9 cellular contexts compared by ENCODE assay signal in the genomic region with DNA sequence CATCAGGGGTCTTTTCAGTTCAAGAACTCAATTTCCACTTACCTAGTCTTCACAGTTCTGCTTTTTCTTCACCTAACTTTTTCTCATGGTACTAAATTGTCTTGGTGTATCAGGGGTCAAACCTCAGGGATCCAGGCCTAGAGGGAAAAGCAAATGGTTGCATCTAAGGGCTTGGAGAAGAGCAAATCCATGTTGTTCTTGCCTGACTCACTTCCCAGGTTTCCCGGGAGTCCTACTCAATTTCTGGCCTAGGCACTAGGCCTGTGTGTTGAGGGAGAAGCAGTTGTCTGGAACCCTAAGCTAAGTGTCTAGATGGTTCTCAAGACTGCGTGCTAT.
DNase-seq lines count a peak whose midpoint lies in the region; ATAC-seq and TF ChIP-seq lines count a peak whose summit lies in the region.
"Had no signal": no experiment of that assay in that cellular context is flagged by ENCODE, and none has a peak within 500 bp of the region (broad histone marks: within the 10 kb centered on the region; RNA-seq: fewer than 3 reads in every experiment).

No MANE protein-coding gene starts in this region.

- H3K27ac Mint-ChIP-seq in brain (peak overlapping the region; percentile 59 to 90 (median 88)), natural killer cell (peak overlapping the region; percentile 84 to 88)

- POLR2A ChIA-PET in GM10248 (lab: Yijun Ruan, JAX): no interaction called here

- DNase-seq in natural killer cell: no peak
- DNase-seq in GM10248 (ENCODE audit: extremely low spot score): no peak
- no peak for DNase-seq in effector CD4-positive, alpha-beta T cell
- DNase-seq: T-helper 9 cell had no signal

- H3K4me3 ChIP-seq in BLaER1 treated with 17β-estradiol and CSF1 and Interleukin-3, amounts not matched to agents 10 nM and 100 nM: peak overlapping the region; percentile 43 to 69 (median 61)

- H3K4me1 ChIP-seq in BLaER1 treated with 17β-estradiol and CSF1 and Interleukin-3, amounts not matched to agents 10 nM and 100 nM: peaks cover 28 to 38% (median 30%) of the 10 kb centered on the region in 10 experiments

- peak overlapping the region; percentile 68 to 85 (median 80) for H3K9ac ChIP-seq in BLaER1 treated with 17β-estradiol and CSF1 and Interleukin-3, amounts not matched to agents 10 nM and 100 nM

- ATAC-seq in HG03558 (IDR thresholded peaks at IDR 0.05; ENCODE audit: extremely low read depth, unreplicated experiment) (peak; percentile 1), natural killer cell (peak in 1 of 3 donors; percentile 8), GM18498 (IDR thresholded peaks at IDR 0.05; ENCODE audit: unreplicated experiment) (no peak), GM21381 (IDR thresholded peaks at IDR 0.05; ENCODE audit: unreplicated experiment) (no peak)

- no peak for TF ChIP-seq CTCF in brain (conservative IDR thresholded peaks at IDR 0.05)
- TF ChIP-seq CTCF in natural killer cell (IDR thresholded peaks at IDR 0.05): no peak
- no peak for TF ChIP-seq CTCF in GM10248 (IDR thresholded peaks at IDR 0.05; ENCODE audit: control extremely low read depth, extremely low read depth, low read depth, missing control alignments)

- H3K9me3 ChIP-seq in BLaER1 treated with 17β-estradiol and CSF1 and Interleukin-3, amounts not matched to agents 10 nM and 100 nM (replicated peaks in 1 of 11): no peaks in the 10 kb centered on the region

- peak overlapping the region; percentile 72 to 96 (median 85) for H3K4me2 ChIP-seq in BLaER1 treated with 17β-estradiol and CSF1 and Interleukin-3, amounts not matched to agents 10 nM and 100 nM

- H3K36me3 Mint-ChIP-seq in brain: no peaks in the 10 kb centered on the region
- H3K36me3 Mint-ChIP-seq in natural killer cell: no peaks in the 10 kb centered on the region

- peaks cover 0 to 51% (median 23%) of the 10 kb centered on the region in 11 experiments; a peak in 17 of 22 replicates for H4K20me1 ChIP-seq in BLaER1 treated with 17β-estradiol and CSF1 and Interleukin-3, amounts not matched to agents 10 nM and 100 nM

- H3K36me3 ChIP-seq in BLaER1 treated with 17β-estradiol and CSF1 and Interleukin-3, amounts not matched to agents 10 nM and 100 nM: peaks cover 0 to 9% (median 0%) of the 10 kb centered on the region in 11 experiments; a peak in 3 of 22 replicates

- intact Hi-C loops in natural killer cell (cut with micrococcal nuclease): no loop called here

- peaks cover 30% of the 10 kb centered on the region for H3K4me1 Mint-ChIP-seq in brain
- H3K4me1 Mint-ChIP-seq in natural killer cell: peaks cover 22 to 30% of the 10 kb centered on the region in 2 donors

- H3K27me3 Mint-ChIP-seq in brain (peaks cover 7% of the 10 kb centered on the region), natural killer cell (ENCODE audit: low read depth in 2 of 2) (no peaks in the 10 kb centered on the region)

- peak overlapping the region; percentile 69 to 92 (median 84) for H3K4me3 Mint-ChIP-seq in brain
- peak overlapping the region; percentile 76 for H3K4me3 Mint-ChIP-seq in natural killer cell

- H3K27ac ChIP-seq in BLaER1 treated with 17β-estradiol and CSF1 and Interleukin-3, amounts not matched to agents 10 nM and 100 nM: peak overlapping the region; percentile 69 to 90 (median 84); a peak in 21 of 22 replicates

- H3K27me3 ChIP-seq in BLaER1 treated with 17β-estradiol and CSF1 and Interleukin-3, amounts not matched to agents 10 nM and 100 nM: peaks cover 27 to 51% (median 40%) of the 10 kb centered on the region in 11 experiments

- H3K9me3 Mint-ChIP-seq in brain (no peaks in the 10 kb centered on the region), natural killer cell (no peaks in the 10 kb centered on the region)

- CTCF ChIA-PET in GM10248 (lab: Yijun Ruan, JAX): interaction anchor here (2.8 kb wide), 1 partner anchor 10 kb away, joined by 15 read pairs; no protein-coding TSS in a partner anchor
